Comparison of ENCODE assay signal across 13 cellular contexts in genomic region chr5:113447651-113448050, GRCh38. TPM values are rescaled to one million over a fixed set of nuclear protein-coding genes. Genes with fewer than 3 reads are reported as not detected.
DNase-seq lines count a peak whose midpoint lies in the region; ATAC-seq, FAIRE-seq and TF ChIP-seq lines count a peak whose summit lies in the region.
"Had no signal": no experiment of that assay in that cellular context is flagged by ENCODE, and none has a peak within 500 bp of the region (broad histone marks: within the 10 kb centered on the region; RNA-seq: fewer than 3 reads in every experiment).

No MANE protein-coding gene starts in this region.

- TF ChIP-seq RAD21 in H1 (IDR thresholded peaks at IDR 0.05 in 1 of 2, conservative IDR thresholded peaks at IDR 0.05 in 1 of 2; ENCODE audit: low read depth in 2 of 2, low read length in 2 of 2), result peak; percentile 9 to 26; a peak in 3 of 4 replicates

- no peak overlapping the region for H4K5ac ChIP-seq in H1 (ENCODE audit: insufficient read length, low read depth, low read length)

- no peak overlapping the region for H2AFZ ChIP-seq in PC-3 (ENCODE audit: low read length)
- no peak overlapping the region for H2AFZ ChIP-seq in H1 (ENCODE audit: low read length)

- H2BK15ac ChIP-seq in H1 (ENCODE audit: low read length), result no peak overlapping the region

- peak; percentile 7; the same call in 1 of the 2 replicates for TF ChIP-seq CTCF in 22Rv1 (IDR thresholded peaks at IDR 0.05)
- TF ChIP-seq CTCF in PC-3 (conservative IDR thresholded peaks at IDR 0.05; ENCODE audit: low read depth, low read length), result peak; percentile 51
- peak; percentile 8 to 14 (median 13); a peak in 2 of 4 replicates for TF ChIP-seq CTCF in H1 (IDR thresholded peaks at IDR 0.05; ENCODE audit: control extremely low read depth in 1 of 3, insufficient read depth in 1 of 3, low read depth in 1 of 3, low read length in 3 of 3)
- no peak for TF ChIP-seq CTCF in omental fat pad (IDR thresholded peaks at IDR 0.05)

- no peaks in the 10 kb centered on the region for H3F3A ChIP-seq in PC-3 (ENCODE audit: low read length, unreplicated experiment)

- intact Hi-C loops in PC-3 (cut with micrococcal nuclease), result loop anchor here (2.0 kb wide), 1 partner anchor 63 kb away; no protein-coding TSS in a partner anchor

- FAIRE-seq in H1 (lab: Jason Lieb, UNC), result no peak
- FAIRE-seq: kidney had no signal

- no peak overlapping the region for H4K91ac ChIP-seq in H1 (replicated peaks; ENCODE audit: insufficient read length, low read length)

- no peak overlapping the region for H2BK120ac ChIP-seq in H1 (replicated peaks; ENCODE audit: low read depth, low read length)

- H3K27ac ChIP-seq in 22Rv1, result no peak overlapping the region
- no peak overlapping the region for H3K27ac ChIP-seq in PC-3 (ENCODE audit: low read length)
- no peak overlapping the region for H3K27ac ChIP-seq in H1 (ENCODE audit: low read depth, low read length)
- H3K27ac ChIP-seq: C4-2B, epithelial cell of prostate had no signal

- no peak overlapping the region for H2BK5ac ChIP-seq in H1 (ENCODE audit: low read depth, low read length)

- H4K8ac ChIP-seq in H1 (ENCODE audit: extremely low read depth, insufficient read depth, low read length), result no peak overlapping the region

- H2BK12ac ChIP-seq in H1 (ENCODE audit: low read depth, low read length), result no peak overlapping the region

- no peak overlapping the region for H3K4ac ChIP-seq in H1 (replicated peaks; ENCODE audit: insufficient read length, low read depth, low read length)

- no peak overlapping the region for H3K18ac ChIP-seq in H1 (ENCODE audit: extremely low read depth, low read length)

- TF ChIP-seq EP300 in H1 (IDR thresholded peaks at IDR 0.05; ENCODE audit: borderline replicate concordance in 1 of 2, low read depth in 2 of 2, low read length in 2 of 2), result no peak

- no peak overlapping the region for H3K56ac ChIP-seq in H1 (replicated peaks; ENCODE audit: insufficient read length, low read depth, low read length)

- no peaks in the 10 kb centered on the region for H3K79me2 ChIP-seq in PC-3 (ENCODE audit: low read length)
- no peaks in the 10 kb centered on the region for H3K79me2 ChIP-seq in H1 (ENCODE audit: control insufficient read depth in 1 of 2, insufficient read depth in 2 of 2, low read length in 2 of 2)

- POLR2A ChIA-PET in PC-3 (lab: Charles Lee; ENCODE audit: unreplicated experiment), result no interaction called here
- POLR2A ChIA-PET in H1 (lab: Charles Lee; ENCODE audit: partially characterized antibody), result no interaction called here

- H3K23me2 ChIP-seq in H1 (ENCODE audit: low read depth, low read length), result no peaks in the 10 kb centered on the region

- DNase-seq in G401 (ENCODE audit: low spot score) (peak; percentile 81), PC-3 (peak; percentile 38), H1 (ENCODE audit: low read depth in 1 of 2, low spot score in 2 of 2) (no peak), omental fat pad (ENCODE audit: low spot score) (no peak), left lobe of liver (ENCODE audit: low spot score) (no peak)
- no peak for DNase-seq in effector CD8-positive, alpha-beta T cell (lab: John Stamatoyannopoulos, UW)
- DNase-seq: amygdala; kidney; stimulated activated CD4-positive, alpha-beta T cell treated with anti-CD3 and anti-CD28 coated beads, Interleukin-4, amount 100 ng/mL, for 1 hour had no signal

- H3K4me1 ChIP-seq in PC-3 (ENCODE audit: insufficient read depth, low read length) (no peaks in the 10 kb centered on the region), H1 (replicated peaks in 1 of 4; ENCODE audit: control insufficient read depth in 3 of 4, insufficient read depth in 4 of 4, low read length in 3 of 4) (no peaks in the 10 kb centered on the region)

- H3K4me3 ChIP-seq in PC-3 (ENCODE audit: low read length), result no peak overlapping the region
- no peak overlapping the region for H3K4me3 ChIP-seq in H1 (ENCODE audit: extremely low read depth in 1 of 4, insufficient read depth in 2 of 4, low read depth in 3 of 4, low read length in 4 of 4)

- H4K20me1 ChIP-seq in PC-3 (ENCODE audit: low read length) (no peaks in the 10 kb centered on the region), H1 (replicated peaks in 1 of 2; ENCODE audit: control insufficient read depth in 1 of 2, insufficient read depth in 2 of 2, low read length in 2 of 2) (no peaks in the 10 kb centered on the region)

- TF ChIP-seq POLR2A in H1 (IDR thresholded peaks at IDR 0.05; ENCODE audit: control extremely low read depth in 1 of 2, low read depth in 2 of 2, low read length in 2 of 2), result no peak

- 78% methylated on average over 2 of the region's 2 CpGs; no CpG with 5 or more reads in 1 of the 2 experiments for WGBS in H1 (ENCODE audit: extremely low coverage in 1 of 2, insufficient coverage in 1 of 2, insufficient read length in 1 of 2, insufficient replicate concordance in 2 of 2, low coverage in 1 of 2, low lambda C conversion rate in 2 of 2, missing lambda C conversion rate in 1 of 2), 2 experiments

- ATAC-seq in PC-3, result peak; percentile 66
- ATAC-seq in omental fat pad (ENCODE audit: low FRiP score), result no peak
- ATAC-seq in left lobe of liver, result no peak
- no peak for ATAC-seq in HG03439 (IDR thresholded peaks at IDR 0.05; ENCODE audit: unreplicated experiment)

- H3K23ac ChIP-seq in H1 (ENCODE audit: insufficient read length), result no peak overlapping the region

- no peaks in the 10 kb centered on the region for H3K36me3 ChIP-seq in PC-3 (ENCODE audit: low read depth, low read length)
- H3K36me3 ChIP-seq in H1 (ENCODE audit: control insufficient read depth in 2 of 4, insufficient read depth in 4 of 4, low read length in 3 of 4), result 0 out of 8 replicates have a peak, but pooled peaks cover 0 to 2% (median 0%) of the 10 kb centered on the region in 4 experiments

- no peak overlapping the region for H2BK20ac ChIP-seq in H1 (ENCODE audit: low read length)

- no peak overlapping the region for H2AK5ac ChIP-seq in H1 (ENCODE audit: low read depth, low read length)

- H3K9me2 ChIP-seq in PC-3 (replicated peaks; ENCODE audit: low read length), result no peaks in the 10 kb centered on the region

- H3K27me3 ChIP-seq in PC-3 (ENCODE audit: low read length), result no peaks in the 10 kb centered on the region; the same call in 1 of the 2 replicates
- H3K27me3 ChIP-seq in H1 (replicated peaks in 1 of 4; ENCODE audit: control insufficient read depth in 3 of 4, extremely low read depth in 1 of 4, insufficient read depth in 3 of 4, low read length in 3 of 4), result no peaks in the 10 kb centered on the region

- H3K4me2 ChIP-seq in PC-3 (ENCODE audit: low read length) (no peak overlapping the region), H1 (ENCODE audit: insufficient read depth in 1 of 2, low read depth in 2 of 2, low read length in 2 of 2) (no peak overlapping the region)

- in situ Hi-C loops in G401 (cut with HindIII; ENCODE audit: low sequenced_read_pairs), result no loop called here

- no peak overlapping the region for H3K14ac ChIP-seq in H1 (ENCODE audit: insufficient read length)

- no TSS peak for BruUV-seq in PC-3 (replicated peaks; lab: Mats Ljungman, UMichigan)

- no peaks in the 10 kb centered on the region for H3K79me1 ChIP-seq in H1 (ENCODE audit: low read depth, low read length)

- H3K9me3 ChIP-seq in PC-3 (ENCODE audit: low read length) (no peaks in the 10 kb centered on the region), H1 (ENCODE audit: insufficient read depth in 2 of 2, low read depth in 1 of 2, low read length in 1 of 2) (peaks cover 0 to 4% of the 10 kb centered on the region in 2 experiments; a peak in 1 of 4 replicates)

- CTCF ChIA-PET in PC-3 (lab: Charles Lee), result interaction anchor here (0.7 kb wide), 1 partner anchor 429 kb away, joined by 5 read pairs; no protein-coding TSS in a partner anchor
- CTCF ChIA-PET in H1 (lab: Charles Lee; ENCODE audit: partially characterized antibody), result interaction anchor here (1.0 to 1.9 kb wide), 10 partner anchors 8 to 322 kb away, joined by 3 to 5 read pairs (median 3); partner anchors contain the start of gene YTHDC2

- no peak overlapping the region for H3K9ac ChIP-seq in PC-3 (ENCODE audit: low read length)
- H3K9ac ChIP-seq in H1 (replicated peaks in 1 of 4; ENCODE audit: extremely low read depth in 1 of 4, low read depth in 3 of 4, low read length in 3 of 4), result no peak overlapping the region

TF ChIP-seq in H1, 55 proteins besides CTCF, POLR2A, EP300 and RAD21 (continues in another document):
- TF ChIP-seq, protein P1, sequence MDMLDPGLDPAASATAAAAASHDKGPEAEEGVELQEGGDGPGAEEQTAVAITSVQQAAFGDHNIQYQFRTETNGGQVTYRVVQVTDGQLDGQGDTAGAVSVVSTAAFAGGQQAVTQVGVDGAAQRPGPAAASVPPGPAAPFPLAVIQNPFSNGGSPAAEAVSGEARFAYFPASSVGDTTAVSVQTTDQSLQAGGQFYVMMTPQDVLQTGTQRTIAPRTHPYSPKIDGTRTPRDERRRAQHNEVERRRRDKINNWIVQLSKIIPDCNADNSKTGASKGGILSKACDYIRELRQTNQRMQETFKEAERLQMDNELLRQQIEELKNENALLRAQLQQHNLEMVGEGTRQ (IDR thresholded peaks at IDR 0.05; ENCODE audit: low read length), result no peak
- TF ChIP-seq TBP (IDR thresholded peaks at IDR 0.05; ENCODE audit: low read depth, low read length), result no peak

RNA-seq across cellular contexts. Expression of gene TSSK1B, which starts 12.9 kb away (rescaled TPM):
- total RNA-seq in G401 (2014; rRNA removed; shearing (Covaris generic)), result not detected in 2 replicates
- total RNA-seq in PC-3 (2014; rRNA removed), result 0.33 TPM in 1 of 2 replicates, not detected in the other
- total RNA-seq in H1 (2021; fragmentation: NEBNext Ultra II Directional; extraction: Animal tissue kit (Norgen Biotek cat#: 25700)), result not detected in 2 replicates
- polyA plus RNA-seq in H1 (2011; rRNA removed), result 0.05 and 0.08 TPM in 2 replicates
- polyA plus RNA-seq in H1 (2011; cell fraction: cytosol; rRNA removed), result 0.04 TPM
- polyA plus RNA-seq in H1 (2011; cell fraction: nucleus; rRNA removed), result 0.43 TPM
- 0.07 TPM in 1 of 4 replicates, not detected in the others for polyA plus RNA-seq in H1 (2012, experiment 1 of 2)
- not detected for polyA plus RNA-seq in H1 (2012, experiment 2 of 2)
- 0.04 TPM for polyA plus RNA-seq in H1 (2013, experiment 1 of 2)
- polyA plus RNA-seq in H1 (2013, experiment 2 of 2), result not detected
- polyA minus RNA-seq in H1 (2011; rRNA and poly(A)+ RNA removed), result 0.61 and 0.66 TPM in 2 replicates
- polyA minus RNA-seq in H1 (2011; cell fraction: cytosol; rRNA and poly(A)+ RNA removed), result not detected
- 3.1 TPM for polyA minus RNA-seq in H1 (2011; cell fraction: nucleus; rRNA and poly(A)+ RNA removed)
- not detected for total RNA-seq in omental fat pad
- not detected for total RNA-seq in left lobe of liver

RNA-seq across cellular contexts. Expression of gene MCC, which starts 40.6 kb away (rescaled TPM):
- total RNA-seq in G401 (2014; rRNA removed; shearing (Covaris generic)), result 0.10 and 0.98 TPM in 2 replicates
- total RNA-seq in PC-3 (2014; rRNA removed) (7.1 and 10.3 TPM in 2 replicates), omental fat pad (10 to 100 TPM; 32.8 to 56.3 (median 44.4) TPM), left lobe of liver (36.3 TPM)
- total RNA-seq in H1 (2021; fragmentation: NEBNext Ultra II Directional; extraction: Animal tissue kit (Norgen Biotek cat#: 25700)), result 17.8 and 18.3 TPM in 2 replicates
- polyA plus RNA-seq in H1 (2011; rRNA removed), result 2.6 and 2.8 TPM in 2 replicates
- 3.8 TPM for polyA plus RNA-seq in H1 (2011; cell fraction: cytosol; rRNA removed)
- 5.4 TPM for polyA plus RNA-seq in H1 (2011; cell fraction: nucleus; rRNA removed)
- polyA plus RNA-seq in H1 (2012, experiment 1 of 2), result 6.0 to 7.8 TPM (median 7.3 TPM) in 4 replicates
- 0.51 TPM for polyA plus RNA-seq in H1 (2012, experiment 2 of 2)
- 3.6 TPM for polyA plus RNA-seq in H1 (2013, experiment 1 of 2)
- 3.1 TPM for polyA plus RNA-seq in H1 (2013, experiment 2 of 2)
- 26.2 and 30.0 TPM in 2 replicates for polyA minus RNA-seq in H1 (2011; rRNA and poly(A)+ RNA removed)
- polyA minus RNA-seq in H1 (2011; cell fraction: cytosol; rRNA and poly(A)+ RNA removed), result 10.4 TPM
- polyA minus RNA-seq in H1 (2011; cell fraction: nucleus; rRNA and poly(A)+ RNA removed), result 15.2 TPM

Comparison
In these comparisons a context has a peak if more than half of its experiments do, and no peak if none do; other contexts are left out.
1. CTCF ChIP-seq: peak in 22Rv1 (single experiment), PC-3 (single experiment) and H1 (3 of 3); none in omental fat pad (0 of 3).
2. DNase-seq: peak in G401 (single experiment) and PC-3 (single experiment); none in H1 (0 of 2), effector CD8-positive, alpha-beta T cell (single experiment), omental fat pad (single experiment) and left lobe of liver (single experiment).